ENCODE assay signal across 22 cellular contexts in genomic region chr1:43997979-43998378, GRCh38. TPM values are rescaled to one million over a fixed set of nuclear protein-coding genes. Genes with fewer than 3 reads are reported as not detected.
DNase-seq lines count a peak whose midpoint lies in the region; ATAC-seq and TF ChIP-seq lines count a peak whose summit lies in the region.
"Had no signal": no experiment of that assay in that cellular context is flagged by ENCODE, and none has a peak within 500 bp of the region (broad histone marks: within the 10 kb centered on the region; RNA-seq: fewer than 3 reads in every experiment).

No MANE protein-coding gene starts in this region.

- H3K18ac ChIP-seq in neuronal stem cell (ENCODE audit: low read length): peak overlapping the region; percentile 64

- peak overlapping the region; percentile 29 to 60 for H3K9ac ChIP-seq in colonic mucosa (ENCODE audit: low read depth in 2 of 2, low read length in 2 of 2)
- H3K9ac ChIP-seq in neuronal stem cell (ENCODE audit: low read depth, low read length, poor library complexity): no peak overlapping the region
- H3K9ac ChIP-seq: BLaER1 treated with 17β-estradiol and CSF1 and Interleukin-3, amounts not matched to agents 10 nM and 100 nM had no signal

- H3K4ac ChIP-seq in neuronal stem cell (ENCODE audit: low read length): no peak overlapping the region

- no CpG with 5 or more reads among the region's 12 CpGs for WGBS in neuronal stem cell (ENCODE audit: extremely low coverage in 2 of 2, insufficient read length in 2 of 2, insufficient replicate concordance in 1 of 2), 2 donors
- WGBS in body of pancreas, 2 donors: 81 to 85% methylated on average over 12 of the region's 12 CpGs

- H3K23ac ChIP-seq in neuronal stem cell (ENCODE audit: low read depth, low read length, poor library complexity): peak overlapping the region; percentile 85

- no peak overlapping the region for H2BK15ac ChIP-seq in neuronal stem cell (ENCODE audit: low read length)

- H4K91ac ChIP-seq in neuronal stem cell (ENCODE audit: low read depth, low read length, poor library complexity): no peak overlapping the region

- TF ChIP-seq CTCF in colonic mucosa (IDR thresholded peaks at IDR 0.05) (no peak), body of pancreas (IDR thresholded peaks at IDR 0.05) (no peak)

- H3K27ac ChIP-seq in colonic mucosa: peak overlapping the region; percentile 57
- no peak overlapping the region for H3K27ac ChIP-seq in neuronal stem cell (replicated peaks; ENCODE audit: low read length)
- H3K27ac ChIP-seq in body of pancreas: no peak overlapping the region
- H3K27ac ChIP-seq in caudate nucleus (ENCODE audit: low read depth, low read length): no peak overlapping the region
- H3K27ac ChIP-seq: A549; BLaER1 treated with 17β-estradiol and CSF1 and Interleukin-3, amounts not matched to agents 10 nM and 100 nM; PC-9 had no signal

- H2BK12ac ChIP-seq in neuronal stem cell (ENCODE audit: low read length): peak overlapping the region; percentile 90

- H2AFZ ChIP-seq in neuronal stem cell (ENCODE audit: low read length): no peak overlapping the region
- H2AFZ ChIP-seq: PC-9 had no signal

- peak; percentile 26 for DNase-seq in Right ventricle myocardium inferior (ENCODE audit: missing footprints)
- DNase-seq in cardiac septum (ENCODE audit: low spot score): no peak
- DNase-seq in colonic mucosa: no peak
- no peak for DNase-seq in neuronal stem cell (ENCODE audit: low spot score)
- no peak for DNase-seq in body of pancreas
- no peak for DNase-seq in caudate nucleus (lab: John Stamatoyannopoulos, UW)
- DNase-seq: AML-193; CD4-positive, alpha-beta T cell; COR-L47; DND-41; IMR-90; KG1; MG63; NCI-H1105 treated with DMSO at 0.1 percent for 48 hours; NCI-H1694; NCI-H446 treated with DMSO at 0.1 percent for 48 hours; NCI-H526 treated with DMSO at 0.1 percent for 48 hours had no signal

- no peak overlapping the region for H3K4me2 ChIP-seq in neuronal stem cell (ENCODE audit: insufficient read depth, low read length, poor library complexity, severe bottlenecking)
- H3K4me2 ChIP-seq: A549; BLaER1 treated with 17β-estradiol and CSF1 and Interleukin-3, amounts not matched to agents 10 nM and 100 nM; PC-9 had no signal

- peaks cover 2% of the 10 kb centered on the region for H3K79me1 ChIP-seq in neuronal stem cell (ENCODE audit: low read depth, low read length)

- H3K14ac ChIP-seq in neuronal stem cell (ENCODE audit: low read length): peak overlapping the region; percentile 23

- H3K4me3 ChIP-seq in colonic mucosa (peak overlapping the region; percentile 23), neuronal stem cell (ENCODE audit: low read length in 2 of 2) (peak overlapping the region in 1 of 2 donors; percentile 20), body of pancreas (no peak overlapping the region)
- H3K4me3 ChIP-seq: A549; BLaER1 treated with 17β-estradiol and CSF1 and Interleukin-3, amounts not matched to agents 10 nM and 100 nM; MG63; PC-9 had no signal

- no peaks in the 10 kb centered on the region for H3K27me3 ChIP-seq in colonic mucosa
- no peaks in the 10 kb centered on the region for H3K27me3 ChIP-seq in neuronal stem cell (ENCODE audit: control insufficient read depth in 3 of 3, insufficient read depth in 3 of 3, low read depth in 1 of 3, low read length in 3 of 3)
- H3K27me3 ChIP-seq in body of pancreas: no peaks in the 10 kb centered on the region
- H3K27me3 ChIP-seq: BLaER1 treated with 17β-estradiol and CSF1 and Interleukin-3, amounts not matched to agents 10 nM and 100 nM; MG63 had no signal

- H2BK120ac ChIP-seq in neuronal stem cell (ENCODE audit: low read depth, low read length): no peak overlapping the region

- peak overlapping the region; percentile 63 for H2AK5ac ChIP-seq in neuronal stem cell (ENCODE audit: low read depth, low read length)

- H4K8ac ChIP-seq in neuronal stem cell (ENCODE audit: low read depth, low read length): peak overlapping the region; percentile 43

- H3K4me1 ChIP-seq in colonic mucosa: no peaks in the 10 kb centered on the region
- H3K4me1 ChIP-seq in neuronal stem cell (ENCODE audit: control insufficient read depth in 2 of 2, insufficient read depth in 1 of 2, low read depth in 1 of 2, low read length in 2 of 2): peaks cover 16 to 21% of the 10 kb centered on the region in 2 donors
- H3K4me1 ChIP-seq in body of pancreas: no peaks in the 10 kb centered on the region

- no peaks in the 10 kb centered on the region for H3K9me3 ChIP-seq in colonic mucosa
- no peaks in the 10 kb centered on the region for H3K9me3 ChIP-seq in neuronal stem cell (replicated peaks in 1 of 2; ENCODE audit: control insufficient read depth in 2 of 2, insufficient read depth in 1 of 2, low read depth in 1 of 2, low read length in 2 of 2)
- H3K9me3 ChIP-seq in body of pancreas: no peaks in the 10 kb centered on the region
- H3K9me3 ChIP-seq: A549; BLaER1 treated with 17β-estradiol and CSF1 and Interleukin-3, amounts not matched to agents 10 nM and 100 nM; MG63 had no signal

- H3K36me3 ChIP-seq in colonic mucosa (no peaks in the 10 kb centered on the region), neuronal stem cell (replicated peaks in 1 of 2; ENCODE audit: control insufficient read depth in 2 of 2, insufficient read depth in 2 of 2, low read length in 2 of 2) (peaks cover 0 to 24% of the 10 kb centered on the region in 2 donors), body of pancreas (replicated peaks in 1 of 2; ENCODE audit: insufficient read depth in 1 of 2, low read depth in 2 of 2) (no peaks in the 10 kb centered on the region)
- H3K36me3 ChIP-seq: BLaER1 treated with 17β-estradiol and CSF1 and Interleukin-3, amounts not matched to agents 10 nM and 100 nM had no signal

- intact Hi-C loops in Right ventricle myocardium inferior (cut with DNase I) (no loop called here), cardiac septum (cut with DNase I) (no loop called here), colonic mucosa (cut with DNase I) (no loop called here), body of pancreas (cut with DNase I) (no loop called here)

- no peak for TF ChIP-seq POLR2A in body of pancreas (IDR thresholded peaks at IDR 0.05)

- ATAC-seq in Right ventricle myocardium inferior (no peak), body of pancreas (no peak), GM21576 (IDR thresholded peaks at IDR 0.05; ENCODE audit: unreplicated experiment) (no peak)
- ATAC-seq: A549, HCT116 had no signal

- H2BK5ac ChIP-seq in neuronal stem cell (ENCODE audit: low read length): peak overlapping the region; percentile 13

RNA-seq across cellular contexts. Expression of gene CCDC24, which starts 6.6 kb away (rescaled TPM):
- 0.89 TPM for total RNA-seq in Right ventricle myocardium inferior
- total RNA-seq in cardiac septum: 1.9 TPM
- 10 to 100 TPM; 20.3 to 24.6 TPM for total RNA-seq in colonic mucosa
- polyA plus RNA-seq in neuronal stem cell (2013, experiment 1 of 2): 5.3 TPM
- polyA plus RNA-seq in neuronal stem cell (2013, experiment 2 of 2): 5.5 TPM
- total RNA-seq in body of pancreas: 10 to 100 TPM in 1 of 2 donors, 1 to 10 TPM in 1; 6.7 to 21.1 TPM

RNA-seq across cellular contexts. Expression of gene B4GALT2, which starts 19.0 kb away (rescaled TPM):
- total RNA-seq in Right ventricle myocardium inferior (39.1 TPM), cardiac septum (44.3 TPM), colonic mucosa (10 to 100 TPM; 26.6 to 38.5 TPM), body of pancreas (10 to 100 TPM; 18.2 to 29.3 TPM)
- polyA plus RNA-seq in neuronal stem cell (2013, experiment 1 of 2): 64.3 TPM
- 60.7 TPM for polyA plus RNA-seq in neuronal stem cell (2013, experiment 2 of 2)

RNA-seq across cellular contexts. Expression of gene ATP6V0B, which starts 23.2 kb away (rescaled TPM):
- total RNA-seq in Right ventricle myocardium inferior (84.5 TPM), cardiac septum (81.6 TPM), colonic mucosa (100 to 1,000 TPM; 183 to 270 TPM), body of pancreas (100 to 1,000 TPM in 1 of 2 donors, 10 to 100 TPM in 1; 73.5 to 103 TPM)
- 44.2 TPM for polyA plus RNA-seq in neuronal stem cell (2013, experiment 1 of 2)
- 41.9 TPM for polyA plus RNA-seq in neuronal stem cell (2013, experiment 2 of 2)

RNA-seq across cellular contexts. Expression of gene DPH2, which starts 28.2 kb away (rescaled TPM):
- total RNA-seq in Right ventricle myocardium inferior: 14.8 TPM
- total RNA-seq in cardiac septum: 15.5 TPM
- 10 to 100 TPM; 11.5 to 43.1 TPM for total RNA-seq in colonic mucosa
- polyA plus RNA-seq in neuronal stem cell (2013, experiment 1 of 2): 11.1 TPM
- 11.6 TPM for polyA plus RNA-seq in neuronal stem cell (2013, experiment 2 of 2)
- total RNA-seq in body of pancreas: 10 to 100 TPM; 25.4 to 35.3 TPM

RNA-seq across cellular contexts. Expression of gene SLC6A9, which starts 33.3 kb away (rescaled TPM):
- total RNA-seq in Right ventricle myocardium inferior (1.5 TPM), cardiac septum (1.8 TPM), colonic mucosa (10 to 100 TPM; 21.7 to 26.1 TPM), body of pancreas (1 to 10 TPM; 2.3 to 4.6 TPM)
- 10.8 TPM for polyA plus RNA-seq in neuronal stem cell (2013, experiment 1 of 2)
- 10.8 TPM for polyA plus RNA-seq in neuronal stem cell (2013, experiment 2 of 2)
